ENCODE assay signal across 10 cellular contexts in genomic region chr3:49027634-49028033, GRCh38. TPM values are rescaled to one million over a fixed set of nuclear protein-coding genes. Genes with fewer than 3 reads are reported as not detected.
DNase-seq lines count a peak whose midpoint lies in the region; ATAC-seq and TF ChIP-seq lines count a peak whose summit lies in the region.
"Had no signal": no experiment of that assay in that cellular context is flagged by ENCODE, and none has a peak within 500 bp of the region (broad histone marks: within the 10 kb centered on the region; RNA-seq: fewer than 3 reads in every experiment).

No MANE protein-coding gene starts in this region.

- no peak overlapping the region for H3K27ac ChIP-seq in CD4-positive, alpha-beta T cell (ENCODE audit: low read depth, low read length)
- H3K27ac ChIP-seq in HUES64 (ENCODE audit: low read depth, low read length) (no peak overlapping the region), neuronal stem cell (replicated peaks; ENCODE audit: low read length) (no peak overlapping the region)

- H3K9me3 ChIP-seq in CD4-positive, alpha-beta T cell (ENCODE audit: control insufficient read depth, low read length) = no peaks in the 10 kb centered on the region
- H3K9me3 ChIP-seq in HUES64 (ENCODE audit: insufficient read depth, low read depth, low read length) = no peaks in the 10 kb centered on the region
- H3K9me3 ChIP-seq in adipocyte (ENCODE audit: control insufficient read depth, low read length) = no peaks in the 10 kb centered on the region
- H3K9me3 ChIP-seq in neuronal stem cell (replicated peaks in 1 of 2; ENCODE audit: control insufficient read depth in 2 of 2, insufficient read depth in 1 of 2, low read depth in 1 of 2, low read length in 2 of 2) = no peaks in the 10 kb centered on the region

- H3K4me1 Mint-ChIP-seq in CD4-positive, alpha-beta T cell (ENCODE audit: low read depth) = peaks cover 41% of the 10 kb centered on the region
- peaks cover 38% of the 10 kb centered on the region for H3K4me1 Mint-ChIP-seq in nephron

- no peak overlapping the region for H4K8ac ChIP-seq in neuronal stem cell (ENCODE audit: low read depth, low read length)

- CTCF ChIA-PET in CD4-positive, alpha-beta T cell (lab: Charles Lee) = interaction anchor here (2.2 kb wide), 1 partner anchor 40 kb away, joined by 29 read pairs; no protein-coding TSS in a partner anchor

- no peak overlapping the region for H2BK15ac ChIP-seq in neuronal stem cell (ENCODE audit: low read length)

- H3K23ac ChIP-seq in neuronal stem cell (ENCODE audit: low read depth, low read length, poor library complexity) = no peak overlapping the region

- H3K36me3 Mint-ChIP-seq in CD4-positive, alpha-beta T cell (ENCODE audit: low read depth) = peaks cover 86% of the 10 kb centered on the region
- H3K36me3 Mint-ChIP-seq in nephron (ENCODE audit: low read depth) = peaks cover 64% of the 10 kb centered on the region

- no peak overlapping the region for H2BK12ac ChIP-seq in neuronal stem cell (ENCODE audit: low read length)

- POLR2A ChIA-PET in CD4-positive, alpha-beta T cell (lab: Charles Lee) = interaction anchor here (2.2 to 12.0 kb wide), 3 partner anchors 10 to 66 kb away, joined by 23 to 331 read pairs (median 42); partner anchors contain the start of genes DALRD3, QRICH1 and WDR6

- no peak for TF ChIP-seq CTCF in CD4-positive, alpha-beta T cell (IDR thresholded peaks at IDR 0.05)
- no peak for TF ChIP-seq CTCF in nephron (IDR thresholded peaks at IDR 0.05; ENCODE audit: unreplicated experiment in 3 of 3)

- H3K27ac Mint-ChIP-seq in CD4-positive, alpha-beta T cell = peak overlapping the region; percentile 93
- H3K27ac Mint-ChIP-seq in nephron = peak overlapping the region in 1 of 3 experiments; percentile 48

- H3K27me3 Mint-ChIP-seq in CD4-positive, alpha-beta T cell = no peaks in the 10 kb centered on the region
- H3K27me3 Mint-ChIP-seq in nephron (ENCODE audit: low read depth) = no peaks in the 10 kb centered on the region

- no peaks in the 10 kb centered on the region for H3K27me3 ChIP-seq in CD4-positive, alpha-beta T cell (ENCODE audit: control insufficient read depth, insufficient read depth, low read length)
- no peaks in the 10 kb centered on the region for H3K27me3 ChIP-seq in HUES64 (ENCODE audit: insufficient read depth, low read length)
- H3K27me3 ChIP-seq in adipocyte (replicated peaks; ENCODE audit: control insufficient read depth, insufficient read depth, low read length) = no peaks in the 10 kb centered on the region
- no peaks in the 10 kb centered on the region for H3K27me3 ChIP-seq in neuronal stem cell (ENCODE audit: control insufficient read depth in 3 of 3, insufficient read depth in 3 of 3, low read depth in 1 of 3, low read length in 3 of 3)

- no peak for ATAC-seq in CD4-positive, alpha-beta T cell (ENCODE audit: poor library complexity)
- no peak for ATAC-seq in GM18867 (IDR thresholded peaks at IDR 0.05; ENCODE audit: unreplicated experiment)

- H3K36me3 ChIP-seq in HUES64 (ENCODE audit: insufficient read depth, low read length) (peaks cover 84% of the 10 kb centered on the region), adipocyte (ENCODE audit: control insufficient read depth, insufficient read depth, low read length, severe bottlenecking) (peaks cover 68% of the 10 kb centered on the region), neuronal stem cell (replicated peaks in 1 of 2; ENCODE audit: control insufficient read depth in 2 of 2, insufficient read depth in 2 of 2, low read length in 2 of 2) (peaks cover 58 to 94% of the 10 kb centered on the region in 2 donors)

- DNase-seq in CD4-positive, alpha-beta T cell = no peak
- DNase-seq in adipocyte (ENCODE audit: low read depth) (no peak), neuronal stem cell (ENCODE audit: low spot score) (no peak), D341Med (ENCODE audit: low spot score) (no peak), NCI-H524 (lab: John Stamatoyannopoulos, UW) (no peak)
- DNase-seq: activated CD4-positive, alpha-beta T cell treated with anti-CD3 and anti-CD28 coated beads for 1 hour; MV-4-11 had no signal

- no peak overlapping the region for H3K18ac ChIP-seq in neuronal stem cell (ENCODE audit: low read length)

- no peak overlapping the region for H3K9ac ChIP-seq in HUES64 (ENCODE audit: low read depth, low read length)
- H3K9ac ChIP-seq in adipocyte (ENCODE audit: low read length) = peak overlapping the region; percentile 93
- no peak overlapping the region for H3K9ac ChIP-seq in neuronal stem cell (ENCODE audit: low read depth, low read length, poor library complexity)

- intact Hi-C loops in CD4-positive, alpha-beta T cell (cut with DNase I, micrococcal nuclease) = loop anchor here (2.0 to 10.0 kb wide), 4 partner anchors 39 to 907 kb away; partner anchors contain the start of genes APEH (in 1 of the 2) and IP6K2 (in 1 of the 2)

- H3K4me3 Mint-ChIP-seq in CD4-positive, alpha-beta T cell = peak overlapping the region; percentile 88
- H3K4me3 Mint-ChIP-seq in nephron = peak overlapping the region; percentile 94 to 97 (median 95)

- peaks cover 14% of the 10 kb centered on the region for H3K79me1 ChIP-seq in neuronal stem cell (ENCODE audit: low read depth, low read length)

- no peak overlapping the region for H3K4me2 ChIP-seq in neuronal stem cell (ENCODE audit: insufficient read depth, low read length, poor library complexity, severe bottlenecking)

- WGBS in HUES64 = 98% methylated on average over 9 of the region's 9 CpGs
- no CpG with 5 or more reads among the region's 9 CpGs for WGBS in neuronal stem cell (ENCODE audit: extremely low coverage in 2 of 2, insufficient read length in 2 of 2, insufficient replicate concordance in 1 of 2), 2 donors

- H2AFZ ChIP-seq in neuronal stem cell (ENCODE audit: low read length) = no peak overlapping the region

- no peak overlapping the region for H3K14ac ChIP-seq in neuronal stem cell (ENCODE audit: low read length)

- H2AK5ac ChIP-seq in neuronal stem cell (ENCODE audit: low read depth, low read length) = no peak overlapping the region

- H3K4me3 ChIP-seq in HUES64 (ENCODE audit: low read length) = 0 out of 2 replicates have a peak overlapping the region, but pooled peaks have one; percentile 71
- H3K4me3 ChIP-seq in adipocyte (ENCODE audit: low read length) = peak overlapping the region; percentile 90
- H3K4me3 ChIP-seq in neuronal stem cell (ENCODE audit: low read length in 2 of 2) = no peak overlapping the region

- no peak overlapping the region for H3K4ac ChIP-seq in neuronal stem cell (ENCODE audit: low read length)

- no peak overlapping the region for H4K91ac ChIP-seq in neuronal stem cell (ENCODE audit: low read depth, low read length, poor library complexity)

- H3K4me1 ChIP-seq in HUES64 (ENCODE audit: insufficient read depth, low read length) (peaks cover 13% of the 10 kb centered on the region; the same call in 1 of the 2 replicates), adipocyte (ENCODE audit: control insufficient read depth, insufficient read depth, low read length) (peaks cover 41% of the 10 kb centered on the region), neuronal stem cell (ENCODE audit: control insufficient read depth in 2 of 2, insufficient read depth in 1 of 2, low read depth in 1 of 2, low read length in 2 of 2) (peaks cover 12 to 17% of the 10 kb centered on the region in 2 donors)

- no peak overlapping the region for H2BK5ac ChIP-seq in neuronal stem cell (ENCODE audit: low read length)

- no peaks in the 10 kb centered on the region for H3K9me3 Mint-ChIP-seq in CD4-positive, alpha-beta T cell
- no peaks in the 10 kb centered on the region for H3K9me3 Mint-ChIP-seq in nephron

- H2BK120ac ChIP-seq in neuronal stem cell (ENCODE audit: low read depth, low read length) = no peak overlapping the region

RNA-seq across cellular contexts. Expression of gene IMPDH2, which starts 1.6 kb away (rescaled TPM):
- total RNA-seq in CD4-positive, alpha-beta T cell = 100 to 1,000 TPM; 133 to 135 TPM
- 202 TPM for polyA plus RNA-seq in HUES64 (2013, experiment 1 of 2)
- polyA plus RNA-seq in HUES64 (2013, experiment 2 of 2) = 235 TPM
- 290 TPM for polyA plus RNA-seq in neuronal stem cell (2013, experiment 1 of 2)
- 282 TPM for polyA plus RNA-seq in neuronal stem cell (2013, experiment 2 of 2)

RNA-seq across cellular contexts. Expression of gene NDUFAF3, which starts 5.7 kb away (rescaled TPM):
- total RNA-seq in CD4-positive, alpha-beta T cell = 10 to 100 TPM; 52.7 to 53.2 TPM
- polyA plus RNA-seq in HUES64 (2013, experiment 1 of 2) = 25.2 TPM
- polyA plus RNA-seq in HUES64 (2013, experiment 2 of 2) = 35.8 TPM
- polyA plus RNA-seq in neuronal stem cell (2013, experiment 1 of 2) = 57.2 TPM
- polyA plus RNA-seq in neuronal stem cell (2013, experiment 2 of 2) = 56.0 TPM

RNA-seq across cellular contexts. Expression of gene DALRD3, which starts 9.3 kb away (rescaled TPM):
- total RNA-seq in CD4-positive, alpha-beta T cell = 10 to 100 TPM; 15.1 to 15.6 TPM
- 23.3 TPM for polyA plus RNA-seq in HUES64 (2013, experiment 1 of 2)
- polyA plus RNA-seq in HUES64 (2013, experiment 2 of 2) = 27.9 TPM
- 39.9 TPM for polyA plus RNA-seq in neuronal stem cell (2013, experiment 1 of 2)
- 41.4 TPM for polyA plus RNA-seq in neuronal stem cell (2013, experiment 2 of 2)

RNA-seq across cellular contexts. Expression of gene WDR6, which starts 20.4 kb away (rescaled TPM):
- 100 to 1,000 TPM; 132 to 134 TPM for total RNA-seq in CD4-positive, alpha-beta T cell
- polyA plus RNA-seq in HUES64 (2013, experiment 1 of 2) = 102 TPM
- 90.3 TPM for polyA plus RNA-seq in HUES64 (2013, experiment 2 of 2)
- 80.4 TPM for polyA plus RNA-seq in neuronal stem cell (2013, experiment 1 of 2)
- polyA plus RNA-seq in neuronal stem cell (2013, experiment 2 of 2) = 80.3 TPM

RNA-seq across cellular contexts. Expression of gene P4HTM, which starts 37.6 kb away (rescaled TPM):
- 10 to 100 TPM; 45.9 to 47.0 TPM for total RNA-seq in CD4-positive, alpha-beta T cell
- polyA plus RNA-seq in HUES64 (2013, experiment 1 of 2) = 9.9 TPM
- polyA plus RNA-seq in HUES64 (2013, experiment 2 of 2) = 12.2 TPM
- 29.0 TPM for polyA plus RNA-seq in neuronal stem cell (2013, experiment 1 of 2)
- 25.5 TPM for polyA plus RNA-seq in neuronal stem cell (2013, experiment 2 of 2)

Comparison
In these comparisons a context has a peak if more than half of its experiments do, and no peak if none do; other contexts are left out.
1. H3K4me3 ChIP-seq: peak in HUES64 (single experiment) and adipocyte (single experiment); none in neuronal stem cell (0 of 2).